ENCODE assay signal across 1 cellular context in genomic region chr17:17780941-17781590, GRCh38.
TF ChIP-seq lines count a peak whose summit lies in the region.

No MANE protein-coding gene starts in this region.

TF ChIP-seq in HEK293, 187 proteins besides CTCF, POLR2A, EP300 and RAD21 (continued from another document):
- TF ChIP-seq, protein P1, sequence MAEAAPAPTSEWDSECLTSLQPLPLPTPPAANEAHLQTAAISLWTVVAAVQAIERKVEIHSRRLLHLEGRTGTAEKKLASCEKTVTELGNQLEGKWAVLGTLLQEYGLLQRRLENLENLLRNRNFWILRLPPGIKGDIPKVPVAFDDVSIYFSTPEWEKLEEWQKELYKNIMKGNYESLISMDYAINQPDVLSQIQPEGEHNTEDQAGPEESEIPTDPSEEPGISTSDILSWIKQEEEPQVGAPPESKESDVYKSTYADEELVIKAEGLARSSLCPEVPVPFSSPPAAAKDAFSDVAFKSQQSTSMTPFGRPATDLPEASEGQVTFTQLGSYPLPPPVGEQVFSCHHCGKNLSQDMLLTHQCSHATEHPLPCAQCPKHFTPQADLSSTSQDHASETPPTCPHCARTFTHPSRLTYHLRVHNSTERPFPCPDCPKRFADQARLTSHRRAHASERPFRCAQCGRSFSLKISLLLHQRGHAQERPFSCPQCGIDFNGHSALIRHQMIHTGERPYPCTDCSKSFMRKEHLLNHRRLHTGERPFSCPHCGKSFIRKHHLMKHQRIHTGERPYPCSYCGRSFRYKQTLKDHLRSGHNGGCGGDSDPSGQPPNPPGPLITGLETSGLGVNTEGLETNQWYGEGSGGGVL (tag by site-specific recombination; IDR thresholded peaks at IDR 0.05): peak; percentile 89
- no peak for TF ChIP-seq PRDM1 (tag by site-specific recombination; IDR thresholded peaks at IDR 0.05)
- TF ChIP-seq TRIM28 (IDR thresholded peaks at IDR 0.05; ENCODE audit: borderline replicate concordance, low read length): 0 out of 2 replicates have a peak, but pooled peaks have one; percentile 50
- 0 out of 2 replicates have a peak, but pooled peaks have one; percentile 6 for TF ChIP-seq ZSCAN30 (tag by site-specific recombination; IDR thresholded peaks at IDR 0.05)
- TF ChIP-seq ZBTB17 (tag by site-specific recombination; IDR thresholded peaks at IDR 0.05): peak; percentile 95
- no peak for TF ChIP-seq ZNF747 (tag by site-specific recombination; IDR thresholded peaks at IDR 0.05)
- TF ChIP-seq, protein P2, sequence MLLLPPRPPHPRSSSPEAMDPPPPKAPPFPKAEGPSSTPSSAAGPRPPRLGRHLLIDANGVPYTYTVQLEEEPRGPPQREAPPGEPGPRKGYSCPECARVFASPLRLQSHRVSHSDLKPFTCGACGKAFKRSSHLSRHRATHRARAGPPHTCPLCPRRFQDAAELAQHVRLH (tag by site-specific recombination; IDR thresholded peaks at IDR 0.05): no peak
- peak; percentile 92 for TF ChIP-seq GLIS2 (tag by site-specific recombination; IDR thresholded peaks at IDR 0.05)
- TF ChIP-seq ZNF362 (tag by site-specific recombination; IDR thresholded peaks at IDR 0.05): no peak
- TF ChIP-seq ZNF2 (tag by site-specific recombination; IDR thresholded peaks at IDR 0.05): no peak
- peak; percentile 89 for TF ChIP-seq ZIC2 (tag by site-specific recombination; IDR thresholded peaks at IDR 0.05)
- TF ChIP-seq ZFHX2 (tag by site-specific recombination; conservative IDR thresholded peaks at IDR 0.05): peak; percentile 69
- no peak for TF ChIP-seq ZNF707 (tag by site-specific recombination; IDR thresholded peaks at IDR 0.05)
- no peak for TF ChIP-seq ZNF16 (tag by site-specific recombination; IDR thresholded peaks at IDR 0.05; ENCODE audit: low read depth)
- TF ChIP-seq, protein P3, sequence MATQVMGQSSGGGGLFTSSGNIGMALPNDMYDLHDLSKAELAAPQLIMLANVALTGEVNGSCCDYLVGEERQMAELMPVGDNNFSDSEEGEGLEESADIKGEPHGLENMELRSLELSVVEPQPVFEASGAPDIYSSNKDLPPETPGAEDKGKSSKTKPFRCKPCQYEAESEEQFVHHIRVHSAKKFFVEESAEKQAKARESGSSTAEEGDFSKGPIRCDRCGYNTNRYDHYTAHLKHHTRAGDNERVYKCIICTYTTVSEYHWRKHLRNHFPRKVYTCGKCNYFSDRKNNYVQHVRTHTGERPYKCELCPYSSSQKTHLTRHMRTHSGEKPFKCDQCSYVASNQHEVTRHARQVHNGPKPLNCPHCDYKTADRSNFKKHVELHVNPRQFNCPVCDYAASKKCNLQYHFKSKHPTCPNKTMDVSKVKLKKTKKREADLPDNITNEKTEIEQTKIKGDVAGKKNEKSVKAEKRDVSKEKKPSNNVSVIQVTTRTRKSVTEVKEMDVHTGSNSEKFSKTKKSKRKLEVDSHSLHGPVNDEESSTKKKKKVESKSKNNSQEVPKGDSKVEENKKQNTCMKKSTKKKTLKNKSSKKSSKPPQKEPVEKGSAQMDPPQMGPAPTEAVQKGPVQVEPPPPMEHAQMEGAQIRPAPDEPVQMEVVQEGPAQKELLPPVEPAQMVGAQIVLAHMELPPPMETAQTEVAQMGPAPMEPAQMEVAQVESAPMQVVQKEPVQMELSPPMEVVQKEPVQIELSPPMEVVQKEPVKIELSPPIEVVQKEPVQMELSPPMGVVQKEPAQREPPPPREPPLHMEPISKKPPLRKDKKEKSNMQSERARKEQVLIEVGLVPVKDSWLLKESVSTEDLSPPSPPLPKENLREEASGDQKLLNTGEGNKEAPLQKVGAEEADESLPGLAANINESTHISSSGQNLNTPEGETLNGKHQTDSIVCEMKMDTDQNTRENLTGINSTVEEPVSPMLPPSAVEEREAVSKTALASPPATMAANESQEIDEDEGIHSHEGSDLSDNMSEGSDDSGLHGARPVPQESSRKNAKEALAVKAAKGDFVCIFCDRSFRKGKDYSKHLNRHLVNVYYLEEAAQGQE (tag by site-specific recombination; IDR thresholded peaks at IDR 0.05): no peak
- 0 out of 2 replicates have a peak, but pooled peaks have one; percentile 19 for TF ChIP-seq BCL11A (tag by site-specific recombination; IDR thresholded peaks at IDR 0.05; ENCODE audit: low read depth)
- no peak for TF ChIP-seq ZNF37A (tag by site-specific recombination; IDR thresholded peaks at IDR 0.05)
- peak; percentile 10; the same call in 1 of the 2 replicates for TF ChIP-seq ZNF10 (tag by site-specific recombination; IDR thresholded peaks at IDR 0.05)
- no peak for TF ChIP-seq ZNF830 (tag by site-specific recombination; IDR thresholded peaks at IDR 0.05; ENCODE audit: low read depth)
- peak; percentile 37 for TF ChIP-seq WT1 (tag by site-specific recombination; IDR thresholded peaks at IDR 0.05)
- TF ChIP-seq ZNF19 (tag by site-specific recombination; IDR thresholded peaks at IDR 0.05; ENCODE audit: low read depth): no peak
- TF ChIP-seq EGR2 (tag by site-specific recombination; IDR thresholded peaks at IDR 0.05; ENCODE audit: low read depth): peak; percentile 49; the same call in 1 of the 2 replicates
